ENCODE assay signal across 27 cellular contexts in the genomic region with DNA sequence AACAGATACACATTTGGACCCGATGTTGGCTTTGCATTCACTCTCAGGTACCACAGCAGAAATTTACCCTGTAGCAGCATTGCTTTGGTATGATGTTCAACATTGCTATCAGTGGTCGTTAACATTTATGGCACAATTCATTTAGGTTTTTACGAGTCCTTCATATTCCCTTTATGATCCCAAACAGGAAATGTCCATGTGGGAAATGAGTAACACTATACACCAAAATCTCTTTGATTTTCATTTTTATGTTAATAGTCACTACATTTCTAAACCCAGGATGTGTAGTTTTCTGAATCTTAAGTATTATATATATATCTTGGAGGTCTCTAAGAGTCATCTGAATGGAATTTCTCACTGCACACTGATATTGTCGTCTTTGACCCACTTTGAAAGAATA.
DNase-seq lines count a peak whose midpoint lies in the region; ATAC-seq and TF ChIP-seq lines count a peak whose summit lies in the region.
"Had no signal": no experiment of that assay in that cellular context is flagged by ENCODE, and none has a peak within 500 bp of the region (broad histone marks: within the 10 kb centered on the region; RNA-seq: fewer than 3 reads in every experiment).

No MANE protein-coding gene starts in this region.

- no peaks in the 10 kb centered on the region for H3K79me2 ChIP-seq in GM23248 (ENCODE audit: insufficient read depth)

- DNase-seq in GM23248 (peak; percentile 44), RPMI7951 (ENCODE audit: low read depth) (peak; percentile 27), choroid plexus epithelial cell (ENCODE audit: low read depth) (peak; percentile 46), left colon (no peak), LoVo (ENCODE audit: low spot score) (no peak)
- no peak for DNase-seq in activated T-cell treated with anti-CD3 and anti-CD28 coated beads, Interleukin-2, amount 50 U/mL, for 72 hours
- no peak for DNase-seq in CD4-positive, alpha-beta memory T cell
- DNase-seq: activated CD4-positive, alpha-beta T cell treated with anti-CD3 and anti-CD28 coated beads, Interleukin-2, amount 50 U/mL, for 48 hours; activated CD4-positive, CD25-positive, alpha-beta regulatory T cell; activated effector memory CD4-positive, alpha-beta T cell treated with anti-CD3 and anti-CD28 coated beads, Interleukin-2, amount 50 U/mL, for 16 hours; Calu3; endodermal cell; head of caudate nucleus; Karpas-422; mammary epithelial cell; NCI-H1048; NCI-H187 treated with DMSO at 0.1 percent for 48 hours; NCI-H2227 treated with DMSO at 0.1 percent for 48 hours; NCI-H774; T-cell had no signal

- 25 to 33% methylated on average over 4 of the region's 4 CpGs for WGBS in GM23248 (ENCODE audit: low coverage in 1 of 2, low lambda C conversion rate in 2 of 2, missing lambda C conversion rate in 2 of 2), 2 experiments

- H3K4me3 ChIP-seq in GM23248 (no peak overlapping the region), choroid plexus epithelial cell (ENCODE audit: low read depth, low read length) (no peak overlapping the region)
- no peak overlapping the region for H3K4me3 ChIP-seq in CD4-positive, alpha-beta memory T cell (ENCODE audit: low read length in 2 of 2)
- H3K4me3 ChIP-seq: coronary artery, neural progenitor cell, tibial nerve had no signal

- no peak overlapping the region for H3K27ac Mint-ChIP-seq in activated T-cell treated with anti-CD3 and anti-CD28 coated beads, Interleukin-2, amount 50 U/mL, for 72 hours
- no peak overlapping the region for H3K27ac Mint-ChIP-seq in CD4-positive, alpha-beta memory T cell
- H3K27ac Mint-ChIP-seq: brain, endodermal cell, neural progenitor cell, T-cell had no signal

- H3K36me3 ChIP-seq in GM23248 (ENCODE audit: low read depth) = no peaks in the 10 kb centered on the region
- H3K36me3 ChIP-seq in CD4-positive, alpha-beta memory T cell (ENCODE audit: insufficient read depth, low read length) = no peaks in the 10 kb centered on the region
- H3K36me3 ChIP-seq: neural progenitor cell, tibial nerve had no signal

- no peaks in the 10 kb centered on the region for H3K9me3 ChIP-seq in GM23248 (ENCODE audit: low read depth)
- no peaks in the 10 kb centered on the region for H3K9me3 ChIP-seq in CD4-positive, alpha-beta memory T cell (ENCODE audit: control insufficient read depth in 1 of 2, low read length in 2 of 2)
- H3K9me3 ChIP-seq: tibial nerve had no signal

- peaks cover 7% of the 10 kb centered on the region for H3K27me3 Mint-ChIP-seq in activated T-cell treated with anti-CD3 and anti-CD28 coated beads, Interleukin-2, amount 50 U/mL, for 72 hours (ENCODE audit: low read depth)
- H3K27me3 Mint-ChIP-seq in CD4-positive, alpha-beta memory T cell = no peaks in the 10 kb centered on the region
- H3K27me3 Mint-ChIP-seq: T-cell had no signal

- ATAC-seq in left colon (peak; percentile 75), GM21423 (IDR thresholded peaks at IDR 0.05; ENCODE audit: unreplicated experiment) (no peak)
- ATAC-seq in activated T-cell treated with anti-CD3 and anti-CD28 coated beads, Interleukin-2, amount 50 U/mL, for 72 hours (replicated peaks in 1 of 2) = no peak
- ATAC-seq: Right ventricle myocardium inferior, sciatic nerve, T-cell had no signal

- H2AFZ ChIP-seq in GM23248 = no peak overlapping the region
- H2AFZ ChIP-seq: neural progenitor cell had no signal

- H3K4me2 ChIP-seq in GM23248 (ENCODE audit: unreplicated experiment) = no peak overlapping the region
- H3K4me2 ChIP-seq: neural progenitor cell had no signal

- TF ChIP-seq CTCF in choroid plexus epithelial cell (conservative IDR thresholded peaks at IDR 0.05; ENCODE audit: low read depth, low read length) = no peak

- intact Hi-C loops in left colon (cut with DNase I, micrococcal nuclease) = no loop called here
- intact Hi-C loops in CD4-positive, alpha-beta memory T cell (cut with micrococcal nuclease) = no loop called here

- H3F3A ChIP-seq in GM23248 (ENCODE audit: insufficient read depth) = peaks cover 14% of the 10 kb centered on the region

- no peaks in the 10 kb centered on the region for H3K27me3 ChIP-seq in GM23248 (replicated peaks; ENCODE audit: insufficient read depth)
- H3K27me3 ChIP-seq in CD4-positive, alpha-beta memory T cell (ENCODE audit: insufficient read depth, low read length) = no peaks in the 10 kb centered on the region
- H3K27me3 ChIP-seq: neural progenitor cell, tibial nerve had no signal

- H3K36me3 Mint-ChIP-seq in activated T-cell treated with anti-CD3 and anti-CD28 coated beads, Interleukin-2, amount 50 U/mL, for 72 hours (ENCODE audit: insufficient read depth in 2 of 2) = no peaks in the 10 kb centered on the region
- H3K36me3 Mint-ChIP-seq in CD4-positive, alpha-beta memory T cell = no peaks in the 10 kb centered on the region
- H3K36me3 Mint-ChIP-seq: brain, neural progenitor cell, T-cell had no signal

- peaks cover 0 to 2% of the 10 kb centered on the region in 2 donors for H3K9me3 Mint-ChIP-seq in activated T-cell treated with anti-CD3 and anti-CD28 coated beads, Interleukin-2, amount 50 U/mL, for 72 hours
- H3K9me3 Mint-ChIP-seq in CD4-positive, alpha-beta memory T cell = peaks cover 0 to 3% (median 2%) of the 10 kb centered on the region in 8 donors
- H3K9me3 Mint-ChIP-seq: endodermal cell, T-cell had no signal

- H3K4me1 Mint-ChIP-seq in activated T-cell treated with anti-CD3 and anti-CD28 coated beads, Interleukin-2, amount 50 U/mL, for 72 hours (ENCODE audit: low read depth) = no peaks in the 10 kb centered on the region
- no peaks in the 10 kb centered on the region for H3K4me1 Mint-ChIP-seq in CD4-positive, alpha-beta memory T cell
- H3K4me1 Mint-ChIP-seq: brain, endodermal cell, neural progenitor cell, T-cell had no signal

- POLR2A ChIA-PET in CD4-positive, alpha-beta memory T cell (lab: Charles Lee; ENCODE audit: partially characterized antibody) = no interaction called here

- CTCF ChIA-PET in CD4-positive, alpha-beta memory T cell (lab: Charles Lee; ENCODE audit: partially characterized antibody) = no interaction called here

- H3K9me2 ChIP-seq in GM23248 (ENCODE audit: insufficient read depth) = no peaks in the 10 kb centered on the region

- no peak overlapping the region for H3K4me3 Mint-ChIP-seq in activated T-cell treated with anti-CD3 and anti-CD28 coated beads, Interleukin-2, amount 50 U/mL, for 72 hours
- no peak overlapping the region for H3K4me3 Mint-ChIP-seq in CD4-positive, alpha-beta memory T cell
- H3K4me3 Mint-ChIP-seq: brain, endodermal cell, neural progenitor cell, T-cell had no signal

- H4K20me1 ChIP-seq in GM23248 (ENCODE audit: insufficient read depth) = no peaks in the 10 kb centered on the region

- no peak overlapping the region for H3K27ac ChIP-seq in GM23248
- H3K27ac ChIP-seq in CD4-positive, alpha-beta memory T cell (ENCODE audit: low read depth, low read length) = no peak overlapping the region
- H3K27ac ChIP-seq: coronary artery, neural progenitor cell, tibial nerve had no signal

- no peak overlapping the region for H3K9ac ChIP-seq in GM23248
- H3K9ac ChIP-seq: neural progenitor cell had no signal

- in situ Hi-C loops in GM23248 (cut with MboI) = no loop called here

- peaks cover 29% of the 10 kb centered on the region for H3K4me1 ChIP-seq in GM23248 (ENCODE audit: insufficient read depth)
- no peaks in the 10 kb centered on the region for H3K4me1 ChIP-seq in CD4-positive, alpha-beta memory T cell (ENCODE audit: insufficient read depth, low read length)
- H3K4me1 ChIP-seq: neural progenitor cell, tibial nerve had no signal

Comparison
In these comparisons a context has a peak if more than half of its experiments do, and no peak if none do; other contexts are left out.
1. DNase-seq: peak in GM23248 (single experiment), RPMI7951 (single experiment) and choroid plexus epithelial cell (single experiment); none in left colon (0 of 2), activated T-cell treated with anti-CD3 and anti-CD28 coated beads, Interleukin-2, amount 50 U/mL, for 72 hours (0 of 2), LoVo (single experiment) and CD4-positive, alpha-beta memory T cell (0 of 5).